19 cellular contexts compared by ENCODE assay signal in genomic region chr1:59593798-59594790, GRCh38.
DNase-seq lines count a peak whose midpoint lies in the region; ATAC-seq, FAIRE-seq and TF ChIP-seq lines count a peak whose summit lies in the region.
"Had no signal": no experiment of that assay in that cellular context is flagged by ENCODE, and none has a peak within 500 bp of the region (broad histone marks: within the 10 kb centered on the region; RNA-seq: fewer than 3 reads in every experiment).

No MANE protein-coding gene starts in this region.

- no peak overlapping the region for H3K4me2 ChIP-seq in DND-41 (ENCODE audit: insufficient read depth, low read length)

- intact Hi-C loops in tibial artery (cut with DNase I; ENCODE audit: low total_unique reads): no loop called here

- H3K9me3 ChIP-seq in DND-41 (ENCODE audit: insufficient read depth, low read length, severe bottlenecking) (no peaks in the 10 kb centered on the region), tibial artery (no peaks in the 10 kb centered on the region)

- H3K27ac ChIP-seq in DND-41 (ENCODE audit: low read length) (peak overlapping the region; percentile 40), rectal smooth muscle tissue (ENCODE audit: low read depth, low read length) (no peak overlapping the region), tibial artery (no peak overlapping the region)
- H3K27ac ChIP-seq: brain microvascular endothelial cell had no signal

- ATAC-seq in DND-41 (ENCODE audit: insufficient read depth, low read depth): no peak
- peak; percentile 85 for ATAC-seq in left lobe of liver
- ATAC-seq: activated T-cell treated with anti-CD3 and anti-CD28 coated beads, Interleukin-2, amount 50 U/mL, for 4 hours; HCT116 had no signal

- H3K27me3 ChIP-seq in DND-41 (ENCODE audit: insufficient read depth, low read length, poor library complexity) (no peaks in the 10 kb centered on the region), rectal smooth muscle tissue (ENCODE audit: control insufficient read depth, insufficient read depth, low read length) (no peaks in the 10 kb centered on the region), tibial artery (no peaks in the 10 kb centered on the region)
- H3K27me3 ChIP-seq: brain microvascular endothelial cell, heart left ventricle had no signal

- DNase-seq in DND-41 (no peak), NCI-H2171 treated with DMSO at 0.1 percent for 48 hours (lab: John Stamatoyannopoulos, UW) (peak; percentile 68), left lobe of liver (ENCODE audit: low spot score) (no peak), hypothalamus (lab: John Stamatoyannopoulos, UW) (no peak), tibial artery (no peak), NK-92 (lab: John Stamatoyannopoulos, UW; ENCODE audit: unreplicated experiment) (no peak), GM19239 (ENCODE audit: insufficient read length, low spot score) (no peak)
- DNase-seq: activated CD4-positive, alpha-beta T cell treated with anti-CD3 and anti-CD28 coated beads, Interleukin-2, amount 50 U/mL, for 1 hour; activated T-cell treated with anti-CD3 and anti-CD28 coated beads, Interleukin-2, amount 50 U/mL, for 4 hours; brain microvascular endothelial cell; heart left ventricle; islet precursor cell; NCI-H187 treated with DMSO at 0.1 percent for 48 hours; NCI-H526 treated with DMSO at 0.1 percent for 48 hours; RPMI8226 had no signal

- no peak overlapping the region for H2AFZ ChIP-seq in DND-41 (ENCODE audit: low read depth, low read length)

- H4K20me1 ChIP-seq in DND-41 (ENCODE audit: insufficient read depth, low read length): no peaks in the 10 kb centered on the region

- H3K79me2 ChIP-seq in DND-41 (ENCODE audit: insufficient read depth, low read length): no peaks in the 10 kb centered on the region

- no peak overlapping the region for H3K9ac ChIP-seq in DND-41 (ENCODE audit: low read depth, low read length)
- no peak overlapping the region for H3K9ac ChIP-seq in rectal smooth muscle tissue (ENCODE audit: low read length)

- H3K36me3 ChIP-seq in DND-41 (ENCODE audit: insufficient read depth, low read length): no peaks in the 10 kb centered on the region
- H3K36me3 ChIP-seq in rectal smooth muscle tissue (ENCODE audit: control insufficient read depth, insufficient read depth, low read length): no peaks in the 10 kb centered on the region
- H3K36me3 ChIP-seq in tibial artery: no peaks in the 10 kb centered on the region
- H3K36me3 ChIP-seq: brain microvascular endothelial cell, heart left ventricle had no signal

- TF ChIP-seq CTCF in DND-41 (IDR thresholded peaks at IDR 0.05; ENCODE audit: borderline replicate concordance, extremely low read depth, low read length, poor library complexity, severe bottlenecking) (no peak), tibial artery (IDR thresholded peaks at IDR 0.05) (no peak)

- H3K4me1 ChIP-seq in DND-41 (ENCODE audit: insufficient read depth, low read length) (peaks cover 3% of the 10 kb centered on the region; the same call in 1 of the 2 replicates), rectal smooth muscle tissue (ENCODE audit: control insufficient read depth, insufficient read depth, low read length) (peaks cover 36% of the 10 kb centered on the region), tibial artery (peaks cover 0 to 7% (median 0%) of the 10 kb centered on the region in 4 donors)

- FAIRE-seq in GM19239 (lab: Jason Lieb, UNC): no peak
- FAIRE-seq: D721Med, TTC549 had no signal

- H3K4me3 ChIP-seq in DND-41 (ENCODE audit: low read depth in 1 of 2, low read length in 2 of 2): no peak overlapping the region
- peak overlapping the region; percentile 2 for H3K4me3 ChIP-seq in rectal smooth muscle tissue (ENCODE audit: low read length)
- H3K4me3 ChIP-seq in tibial artery: no peak overlapping the region
- H3K4me3 ChIP-seq: heart left ventricle had no signal
